In the genomic region with DNA sequence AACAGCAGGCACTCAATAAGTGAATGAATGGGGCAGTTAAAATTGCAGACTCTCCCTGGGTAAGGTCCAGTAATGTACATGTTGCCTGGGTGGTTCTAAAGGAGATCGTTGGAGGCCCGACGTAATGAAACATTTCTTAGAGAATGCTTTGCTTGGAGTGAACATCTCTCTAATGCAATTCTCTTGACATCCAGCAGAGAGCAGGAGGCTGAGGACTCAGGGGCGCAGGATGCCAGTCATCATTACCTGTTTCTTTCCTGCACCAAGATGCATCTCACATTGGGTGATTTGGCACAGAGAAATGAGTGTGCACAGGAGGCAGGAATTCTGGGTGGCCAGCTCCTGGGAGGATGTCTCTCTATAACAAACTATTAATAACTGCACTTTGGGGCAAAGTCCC, we compare ENCODE assay signal across 15 cellular contexts.
DNase-seq lines count a peak whose midpoint lies in the region; ATAC-seq and TF ChIP-seq lines count a peak whose summit lies in the region.
"Had no signal": no experiment of that assay in that cellular context is flagged by ENCODE, and none has a peak within 500 bp of the region (broad histone marks: within the 10 kb centered on the region; RNA-seq: fewer than 3 reads in every experiment).

No MANE protein-coding gene starts in this region.

- no peak overlapping the region for H3K4me3 ChIP-seq in GM12875 (ENCODE audit: low read depth, low read length)

- H3K9me3 Mint-ChIP-seq in Calu3 (ENCODE audit: low read depth, unreplicated experiment) = no peaks in the 10 kb centered on the region
- H3K9me3 Mint-ChIP-seq: stimulated activated naive CD8-positive, alpha-beta T cell treated with anti-CD3 and anti-CD28 coated beads, Interleukin-15, amount 100 ng/mL, for 72 hours had no signal

- peaks cover 63% of the 10 kb centered on the region for H3K27me3 Mint-ChIP-seq in Calu3 (ENCODE audit: unreplicated experiment)

- H3K4me3 Mint-ChIP-seq in Calu3 (ENCODE audit: low read depth, unreplicated experiment) = no peak overlapping the region
- H3K4me3 Mint-ChIP-seq: stimulated activated naive CD8-positive, alpha-beta T cell treated with anti-CD3 and anti-CD28 coated beads, Interleukin-15, amount 100 ng/mL, for 72 hours had no signal

- ATAC-seq in esophagus mucosa = no peak
- no peak for ATAC-seq in HG03521 (IDR thresholded peaks at IDR 0.05; ENCODE audit: unreplicated experiment)
- ATAC-seq: stimulated activated naive CD8-positive, alpha-beta T cell treated with anti-CD3 and anti-CD28 coated beads, Interleukin-15, amount 100 ng/mL, for 72 hours had no signal

- intact Hi-C loops in Calu3 (cut with micrococcal nuclease; ENCODE audit: unreplicated experiment) = loop anchor here (1.0 kb wide), 2 partner anchors 90 to 95 kb away; no protein-coding TSS in a partner anchor

- H3K4me1 Mint-ChIP-seq in Calu3 (ENCODE audit: low read depth, unreplicated experiment) = no peaks in the 10 kb centered on the region
- H3K4me1 Mint-ChIP-seq: CD4-positive, CD25-positive, alpha-beta regulatory T cell; stimulated activated naive CD8-positive, alpha-beta T cell treated with anti-CD3 and anti-CD28 coated beads, Interleukin-15, amount 100 ng/mL, for 72 hours had no signal

- H3K36me3 Mint-ChIP-seq in Calu3 (ENCODE audit: insufficient read depth, unreplicated experiment) = no peaks in the 10 kb centered on the region
- H3K36me3 Mint-ChIP-seq: CD4-positive, CD25-positive, alpha-beta regulatory T cell had no signal

- CTCF ChIA-PET in Calu3 (lab: Charles Lee) = interaction anchor here (1.2 kb wide), 1 partner anchor 96 kb away, joined by 3 read pairs; no protein-coding TSS in a partner anchor

- DNase-seq in Calu3 = peak; percentile 12
- peak; percentile 5 for DNase-seq in NCI-H146 treated with DMSO at 0.1 percent for 48 hours (lab: John Stamatoyannopoulos, UW; ENCODE audit: unreplicated experiment)
- peak; percentile 19 for DNase-seq in germinal center (ENCODE audit: low spot score)
- no peak for DNase-seq in NCI-H187 (lab: John Stamatoyannopoulos, UW)
- DNase-seq in NCI-H226 = no peak
- DNase-seq: activated naive CD4-positive, alpha-beta T cell treated with anti-CD3 and anti-CD28 coated beads, Interleukin-2, amount 50 U/mL, for 16 hours; cerebellar nuclear complex; NCI-H1436; NK-92 treated with Interleukin-12 subunit alpha and Interleukin-12 subunit beta, amount 100 ng/mL, for 24 hours; stimulated activated CD4-positive, alpha-beta T cell treated with anti-CD3 and anti-CD28 coated beads, Interleukin-4, amount 100 ng/mL, for 1 hour; stimulated activated naive CD8-positive, alpha-beta T cell treated with anti-CD3 and anti-CD28 coated beads, Interleukin-15, amount 100 ng/mL, for 72 hours had no signal

- no peak overlapping the region for H3K27ac Mint-ChIP-seq in Calu3 (ENCODE audit: unreplicated experiment)
- H3K27ac Mint-ChIP-seq: CD4-positive, CD25-positive, alpha-beta regulatory T cell; stimulated activated naive CD8-positive, alpha-beta T cell treated with anti-CD3 and anti-CD28 coated beads, Interleukin-15, amount 100 ng/mL, for 72 hours had no signal

- TF ChIP-seq CTCF in Calu3 (IDR thresholded peaks at IDR 0.05; ENCODE audit: unreplicated experiment) (no peak), GM12875 (IDR thresholded peaks at IDR 0.05; ENCODE audit: borderline replicate concordance, insufficient read depth, low read depth, low read length) (peak; percentile 40; the same call in 1 of the 2 replicates)

- no TSS peak for BruUV-seq in Calu3 (replicated peaks; lab: Mats Ljungman, UMichigan)

Comparison
In these comparisons a context has a peak if more than half of its experiments do, and no peak if none do; other contexts are left out.
1. DNase-seq: peak in Calu3 (single experiment), NCI-H146 treated with DMSO at 0.1 percent for 48 hours (single experiment) and germinal center (single experiment); none in NCI-H187 (0 of 2) and NCI-H226 (single experiment).